In the genomic region with DNA sequence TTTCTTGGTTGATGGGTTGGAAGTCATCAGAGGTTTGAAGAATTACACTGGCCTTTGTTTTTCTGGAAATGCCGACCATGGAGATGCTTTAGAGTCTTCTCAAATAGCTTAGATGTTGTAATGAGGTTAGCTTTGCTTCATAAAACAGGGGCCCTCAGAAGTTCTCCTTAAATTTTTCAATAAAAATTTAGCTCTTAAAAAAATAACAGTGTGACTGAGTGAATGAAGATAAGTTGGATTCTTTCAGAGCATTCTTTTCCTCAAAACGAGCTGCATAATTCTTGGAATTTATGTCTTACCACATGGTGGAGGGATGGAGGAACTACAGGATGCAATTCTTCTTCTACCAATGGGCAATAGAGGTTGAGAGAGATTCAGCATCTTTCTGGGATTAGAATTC, we compare ENCODE assay signal across 38 cellular contexts. TPM values are rescaled to one million over a fixed set of nuclear protein-coding genes. Genes with fewer than 3 reads are reported as not detected.
"Had no signal": no experiment of that assay in that cellular context is flagged by ENCODE, and none has a peak within 500 bp of the region (broad histone marks: within the 10 kb centered on the region; RNA-seq: fewer than 3 reads in every experiment).

No MANE protein-coding gene starts in this region.

- H3K4me1 Mint-ChIP-seq: activated CD4-positive, alpha-beta T cell treated with anti-CD3 and anti-CD28 coated beads for 36 hours; activated CD4-positive, alpha-beta T cell treated with anti-CD3 and anti-CD28 coated beads, Interleukin-2, amount 10 ng/mL, durations not matched to agents 7 days and 5 days; activated naive CD4-positive, alpha-beta T cell treated with anti-CD3 and anti-CD28 coated beads, Interleukin-2, amount 50 U/mL, for 24 hours; activated naive CD8-positive, alpha-beta T cell treated with anti-CD3 and anti-CD28 coated beads, Interleukin-2, amount 10 ng/mL, durations not matched to agents 7 days and 5 days; central memory CD8-positive, alpha-beta T cell had no signal

- H3K4me3 ChIP-seq: ascending aorta, cardiac muscle cell, SJCRH30, SK-N-MC had no signal

- H3K36me3 ChIP-seq: cardiac muscle cell, SJCRH30 had no signal

- H3K4me3 Mint-ChIP-seq: activated CD4-positive, alpha-beta T cell treated with anti-CD3 and anti-CD28 coated beads for 36 hours; activated CD4-positive, alpha-beta T cell treated with anti-CD3 and anti-CD28 coated beads, Interleukin-2, amount 10 ng/mL, durations not matched to agents 7 days and 5 days; activated CD8-positive, alpha-beta T cell treated with anti-CD3 and anti-CD28 coated beads, Interleukin-2, amount 10 ng/mL, durations not matched to agents 7 days and 5 days; activated naive CD4-positive, alpha-beta T cell treated with anti-CD3 and anti-CD28 coated beads, Interleukin-2, amount 50 U/mL, for 24 hours; activated naive CD8-positive, alpha-beta T cell treated with anti-CD3 and anti-CD28 coated beads, Interleukin-2, amount 10 ng/mL, durations not matched to agents 7 days and 5 days; activated T-cell treated with anti-CD3 and anti-CD28 coated beads, Interleukin-2, amount 50 U/mL, for 24 hours; central memory CD8-positive, alpha-beta T cell; T-helper 2 cell treated with Interferon-gamma antibody and Interleukin-4, amounts not matched to agents 5 μg/mL and 100 μg/mL, for 36 hours; WTC11 had no signal

- H3K9me3 ChIP-seq: ascending aorta, SJCRH30 had no signal

- H3K27me3 Mint-ChIP-seq: activated CD4-positive, alpha-beta T cell treated with anti-CD3 and anti-CD28 coated beads for 36 hours; activated CD4-positive, alpha-beta T cell treated with anti-CD3 and anti-CD28 coated beads, Interleukin-2, amount 10 ng/mL, durations not matched to agents 7 days and 5 days; activated naive CD4-positive, alpha-beta T cell treated with anti-CD3 and anti-CD28 coated beads, Interleukin-2, amount 50 U/mL, for 24 hours; activated naive CD8-positive, alpha-beta T cell treated with anti-CD3 and anti-CD28 coated beads, Interleukin-2, amount 10 ng/mL, durations not matched to agents 7 days and 5 days; activated T-cell treated with anti-CD3 and anti-CD28 coated beads, Interleukin-2, amount 50 U/mL, for 24 hours; central memory CD8-positive, alpha-beta T cell had no signal

- H3K27me3 ChIP-seq: ascending aorta, cardiac muscle cell, SJCRH30 had no signal

- FAIRE-seq: TTC549 had no signal

- ATAC-seq: activated CD4-positive, alpha-beta T cell treated with anti-CD3 and anti-CD28 coated beads for 36 hours; activated CD4-positive, CD25-positive, alpha-beta regulatory T cell treated with anti-CD3 and anti-CD28 coated beads, Interleukin-2, amount 50 U/mL, for 24 hours; activated CD8-positive, alpha-beta T cell treated with anti-CD3 and anti-CD28 coated beads, Interleukin-2, amount 10 ng/mL, durations not matched to agents 7 days and 5 days; Panc1; WTC11 had no signal

- H3K36me3 Mint-ChIP-seq: activated naive CD4-positive, alpha-beta T cell treated with anti-CD3 and anti-CD28 coated beads, Interleukin-2, amount 50 U/mL, for 24 hours; activated naive CD8-positive, alpha-beta T cell treated with anti-CD3 and anti-CD28 coated beads, Interleukin-2, amount 10 ng/mL, durations not matched to agents 7 days and 5 days; WTC11 had no signal

- H3K27ac ChIP-seq: ascending aorta, cardiac muscle cell, SK-N-MC had no signal

- H3K9me3 Mint-ChIP-seq: activated CD4-positive, alpha-beta T cell treated with anti-CD3 and anti-CD28 coated beads, Interleukin-2, amount 10 ng/mL, durations not matched to agents 7 days and 5 days; activated naive CD4-positive, alpha-beta T cell treated with anti-CD3 and anti-CD28 coated beads, Interleukin-2, amount 50 U/mL, for 24 hours; activated naive CD8-positive, alpha-beta T cell treated with anti-CD3 and anti-CD28 coated beads, Interleukin-2, amount 10 ng/mL, durations not matched to agents 7 days and 5 days; activated T-cell treated with anti-CD3 and anti-CD28 coated beads, Interleukin-2, amount 50 U/mL, for 24 hours; activated T-helper 2 cell treated with anti-CD3 and anti-CD28 coated beads, Interferon-gamma antibody, Interleukin-2, Interleukin-4, amounts not matched to agents 10 μg/mL and 5 μg/mL and 100 μg/mL, durations not matched to agents 14 hours and 24 hours and 36 hours; central memory CD8-positive, alpha-beta T cell; T-helper 2 cell treated with Interferon-gamma antibody and Interleukin-4, amounts not matched to agents 5 μg/mL and 100 μg/mL, for 36 hours; WTC11 had no signal

- H3K27ac Mint-ChIP-seq: activated CD4-positive, alpha-beta T cell treated with anti-CD3 and anti-CD28 coated beads for 36 hours; activated CD4-positive, alpha-beta T cell treated with anti-CD3 and anti-CD28 coated beads, Interleukin-2, amount 10 ng/mL, durations not matched to agents 7 days and 5 days; activated CD8-positive, alpha-beta T cell treated with anti-CD3 and anti-CD28 coated beads, Interleukin-2, amount 10 ng/mL, durations not matched to agents 7 days and 5 days; activated naive CD4-positive, alpha-beta T cell treated with anti-CD3 and anti-CD28 coated beads, Interleukin-2, amount 50 U/mL, for 24 hours; activated naive CD8-positive, alpha-beta T cell treated with anti-CD3 and anti-CD28 coated beads, Interleukin-2, amount 10 ng/mL, durations not matched to agents 7 days and 5 days; activated T-cell treated with anti-CD3 and anti-CD28 coated beads, Interleukin-2, amount 50 U/mL, for 24 hours; activated T-helper 2 cell treated with anti-CD3 and anti-CD28 coated beads, Interferon-gamma antibody, Interleukin-2, Interleukin-4, amounts not matched to agents 10 μg/mL and 5 μg/mL and 100 μg/mL, durations not matched to agents 14 hours and 24 hours and 36 hours; T-helper 2 cell treated with Interferon-gamma antibody and Interleukin-4, amounts not matched to agents 5 μg/mL and 100 μg/mL, for 36 hours had no signal

- DNase-seq: activated CD4-positive, alpha-beta T cell treated with anti-CD3 and anti-CD28 coated beads for 36 hours; activated CD4-positive, alpha-beta T cell treated with anti-CD3 and anti-CD28 coated beads, Interleukin-2, amount 10 ng/mL, durations not matched to agents 7 days and 5 days; activated CD4-positive, alpha-beta T cell treated with anti-CD3 and anti-CD28 coated beads, Interleukin-2, amount 50 U/mL, for 48 hours; activated CD8-positive, alpha-beta T cell treated with anti-CD3 and anti-CD28 coated beads, Interleukin-2, amount 10 ng/mL, durations not matched to agents 7 days and 5 days; activated gamma-delta T cell; activated naive CD4-positive, alpha-beta T cell treated with Interleukin-2 at 50 U/mL for 16 hours; activated naive CD8-positive, alpha-beta T cell treated with anti-CD3 and anti-CD28 coated beads, Interleukin-2, amount 10 ng/mL, durations not matched to agents 7 days and 5 days; activated T-cell treated with anti-CD3 and anti-CD28 coated beads, Interleukin-2, amount 50 U/mL, for 24 hours; amygdala; NCI-H1048; NCI-H1105 treated with DMSO at 0.1 percent for 48 hours; NCI-H1436; NCI-H1694; NCI-H1930; NCI-H2081 treated with DMSO at 0.1 percent for 48 hours; NCI-H226; NCI-H446 treated with DMSO at 0.1 percent for 48 hours; NCI-H524; NCI-H69; NCI-H82; NK-92 treated with Interleukin-12 subunit alpha and Interleukin-12 subunit beta, amount 100 ng/mL, for 24 hours; SHP77; SJCRH30 had no signal

- H3K4me1 ChIP-seq: ascending aorta had no signal

RNA-seq across cellular contexts. Expression of gene RXFP4, which starts 58.7 kb away (rescaled TPM):
- total RNA-seq: activated CD4-positive, alpha-beta T cell treated with anti-CD3 and anti-CD28 coated beads for 36 hours; activated CD4-positive, alpha-beta T cell treated with anti-CD3 and anti-CD28 coated beads, Interleukin-2, amount 10 ng/mL, durations not matched to agents 7 days and 5 days; activated CD8-positive, alpha-beta T cell treated with anti-CD3 and anti-CD28 coated beads, Interleukin-2, amount 10 ng/mL, durations not matched to agents 7 days and 5 days; activated T-helper 2 cell treated with anti-CD3 and anti-CD28 coated beads, Interferon-gamma antibody, Interleukin-2, Interleukin-4, amounts not matched to agents 10 μg/mL and 5 μg/mL and 100 μg/mL, durations not matched to agents 14 hours and 24 hours and 36 hours; ascending aorta; chondrocyte; MCF 10A; RPMI7951; T-helper 1 cell treated with Interleukin-12 subunit alpha and Interleukin-12 subunit beta and Interleukin-4 antibody, amounts not matched to agents 30 ng/mL and 1 ng/mL, for 36 hours; WTC11 had no signal
- polyA plus RNA-seq: cardiac muscle cell had no signal
